Comparison of ENCODE assay signal across 8 cellular contexts in genomic region chr15:81410318-81410753, GRCh38. TPM values are rescaled to one million over a fixed set of nuclear protein-coding genes. Genes with fewer than 3 reads are reported as not detected.
DNase-seq lines count a peak whose midpoint lies in the region; ATAC-seq and TF ChIP-seq lines count a peak whose summit lies in the region.

No MANE protein-coding gene starts in this region.

- POLR2A ChIA-PET in HEK293 (lab: Yijun Ruan, JAX) = no interaction called here

- no peaks in the 10 kb centered on the region for H3K36me3 ChIP-seq in HEK293 (ENCODE audit: control insufficient read depth in 2 of 2, insufficient read depth in 1 of 2, low read length in 2 of 2)
- no peaks in the 10 kb centered on the region for H3K36me3 ChIP-seq in adrenal gland (replicated peaks in 1 of 2)
- H3K36me3 ChIP-seq in psoas muscle (ENCODE audit: insufficient read depth in 1 of 2, low read depth in 1 of 2) = no peaks in the 10 kb centered on the region

- peaks cover 15% of the 10 kb centered on the region for H3K27me3 ChIP-seq in adrenal gland
- peaks cover 0 to 3% (median 0%) of the 10 kb centered on the region in 3 donors for H3K27me3 ChIP-seq in psoas muscle (ENCODE audit: insufficient read depth in 3 of 3, low read length in 2 of 3)

- no peaks in the 10 kb centered on the region for H3K9me3 ChIP-seq in HEK293 (ENCODE audit: control insufficient read depth, insufficient read depth, low read depth, low read length)
- no peaks in the 10 kb centered on the region for H3K9me3 ChIP-seq in adrenal gland (replicated peaks in 1 of 3)
- H3K9me3 ChIP-seq in psoas muscle = no peaks in the 10 kb centered on the region

- TF ChIP-seq POLR2A in adrenal gland (IDR thresholded peaks at IDR 0.05) = no peak

- no peak overlapping the region for H3K4me3 ChIP-seq in HEK293 (ENCODE audit: low read depth, low read length)
- H3K4me3 ChIP-seq in adrenal gland = no peak overlapping the region
- H3K4me3 ChIP-seq in psoas muscle = no peak overlapping the region

- ATAC-seq in left cardiac atrium = peak; percentile 85 to 87
- peak in 3 of 4 donors; percentile 41 to 82 (median 57) for ATAC-seq in psoas muscle
- no peak for ATAC-seq in HG02884 (IDR thresholded peaks at IDR 0.05; ENCODE audit: unreplicated experiment)
- ATAC-seq in HG03135 (IDR thresholded peaks at IDR 0.05; ENCODE audit: unreplicated experiment) = no peak

- CTCF ChIA-PET in HEK293 (lab: Yijun Ruan, JAX) = interaction anchor here (0.6 to 2.8 kb wide), 45 partner anchors 9 to 1723 kb away, joined by 3 to 21 read pairs (median 4); no protein-coding TSS in a partner anchor

- TF ChIP-seq CTCF in HEK293 (tag by site-specific recombination; IDR thresholded peaks at IDR 0.05) (peak; percentile 63; the same call in 1 of the 2 replicates), adrenal gland (IDR thresholded peaks at IDR 0.05) (peak in 5 of 6 experiments; percentile 20 to 50 (median 48)), psoas muscle (IDR thresholded peaks at IDR 0.05) (peak; percentile 26)

- peaks cover 4% of the 10 kb centered on the region for H3K4me1 ChIP-seq in HEK293 (ENCODE audit: control insufficient read depth, insufficient read depth, low read length)
- H3K4me1 ChIP-seq in adrenal gland (replicated peaks in 1 of 2) = no peaks in the 10 kb centered on the region
- H3K4me1 ChIP-seq in psoas muscle = no peaks in the 10 kb centered on the region

- H3K27ac ChIP-seq in HEK293 (ENCODE audit: extremely low read depth, low read depth, low read length) (no peak overlapping the region), adrenal gland (no peak overlapping the region), psoas muscle (no peak overlapping the region)

- DNase-seq in D341Med (ENCODE audit: low spot score) = peak; percentile 68
- DNase-seq in NCI-H446 treated with DMSO at 0.1 percent for 48 hours (lab: John Stamatoyannopoulos, UW) = peak; percentile 57
- DNase-seq in adrenal gland = peak in 3 of 7 donors; percentile 15 to 20 (median 16)
- DNase-seq in left cardiac atrium = peak; percentile 60
- DNase-seq in psoas muscle = peak; percentile 39 to 71

- intact Hi-C loops in adrenal gland (cut with DNase I) = no loop called here
- intact Hi-C loops in left cardiac atrium (cut with DNase I) = loop anchor here in 1 of 2 donors (5.0 kb wide), 1 partner anchor 787 kb away; no protein-coding TSS in a partner anchor
- intact Hi-C loops in psoas muscle (cut with DNase I) = no loop called here

- 0 to 2% (median 1%) methylated on average over 4 of the region's 4 CpGs for WGBS in adrenal gland, 4 donors
- WGBS in psoas muscle, 3 donors = 2 to 3% (median 2%) methylated on average over 4 of the region's 4 CpGs

TF ChIP-seq in HEK293, 187 proteins besides CTCF, POLR2A, EP300 and RAD21 (continues in another document):
- TF ChIP-seq ZNF521 (tag by site-specific recombination; IDR thresholded peaks at IDR 0.05) (no peak), ZNF335 (tag by site-specific recombination; conservative IDR thresholded peaks at IDR 0.05) (0 out of 2 replicates have a peak, but pooled peaks have one; percentile 25), OVOL3 (tag by site-specific recombination; IDR thresholded peaks at IDR 0.05) (no peak), HIC1 (tag by site-specific recombination; IDR thresholded peaks at IDR 0.05) (no peak), ZNF391 (tag by site-specific recombination; IDR thresholded peaks at IDR 0.05; ENCODE audit: borderline replicate concordance, low read depth) (no peak), KLF17 (tag by site-specific recombination; IDR thresholded peaks at IDR 0.05) (peak; percentile 79), ZNF473 (tag by site-specific recombination; IDR thresholded peaks at IDR 0.05) (no peak), ZNF266 (tag by site-specific recombination; IDR thresholded peaks at IDR 0.05; ENCODE audit: low read depth) (no peak), ZEB2 (tag by site-specific recombination; IDR thresholded peaks at IDR 0.05) (peak; percentile 52; the same call in 1 of the 2 replicates), ZNF704 (tag by site-specific recombination; IDR thresholded peaks at IDR 0.05) (no peak), ZNF423 (tag by site-specific recombination; IDR thresholded peaks at IDR 0.05) (no peak), ZFHX2 (tag by site-specific recombination; conservative IDR thresholded peaks at IDR 0.05) (no peak), KLF1 (tag by site-specific recombination; IDR thresholded peaks at IDR 0.05) (peak; percentile 66), ZNF223 (tag by site-specific recombination; IDR thresholded peaks at IDR 0.05) (no peak), SP2 (tag by site-specific recombination; IDR thresholded peaks at IDR 0.05) (no peak), PRDM1 (tag by site-specific recombination; IDR thresholded peaks at IDR 0.05) (no peak), ZNF239 (tag by site-specific recombination; IDR thresholded peaks at IDR 0.05) (no peak), GFI1B (tag by site-specific recombination; IDR thresholded peaks at IDR 0.05) (no peak), ZBTB48 (tag by site-specific recombination; IDR thresholded peaks at IDR 0.05) (no peak), ZNF174 (tag by site-specific recombination; IDR thresholded peaks at IDR 0.05) (no peak), ZNF76 (tag by site-specific recombination; IDR thresholded peaks at IDR 0.05; ENCODE audit: borderline replicate concordance, low read depth) (no peak), ZNF654 (tag by site-specific recombination; IDR thresholded peaks at IDR 0.05; ENCODE audit: low read depth) (peak; percentile 67), HOXC10 (CRISPR knock-in tag; IDR thresholded peaks at IDR 0.05) (no peak), ZIC2 (tag by site-specific recombination; IDR thresholded peaks at IDR 0.05) (no peak), ZNF555 (tag by site-specific recombination; conservative IDR thresholded peaks at IDR 0.05) (no peak), ZBTB11 (tag by site-specific recombination; conservative IDR thresholded peaks at IDR 0.05; ENCODE audit: low read depth) (no peak), REPIN1 (tag by site-specific recombination; IDR thresholded peaks at IDR 0.05; ENCODE audit: low read depth) (no peak)

RNA-seq across cellular contexts. Expression of gene TMC3, which starts 36.3 kb away (rescaled TPM):
- total RNA-seq in adrenal gland (not detected), left cardiac atrium (not detected), psoas muscle (not detected)
- polyA plus RNA-seq in adrenal gland (under 1 TPM; 0.03 to 0.08 (median 0.04) TPM), psoas muscle (not detected)

Comparison
In these comparisons a context has a peak if more than half of its experiments do, and no peak if none do; other contexts are left out.
1. ATAC-seq: peak in left cardiac atrium (2 of 2) and psoas muscle (3 of 4); none in HG02884 (single experiment) and HG03135 (single experiment).
2. Peak in every context shown above with its lines, with median percentiles within 50 percentile points of each other: CTCF ChIP-seq.